Comparison of ENCODE assay signal across 8 cellular contexts in the genomic region with DNA sequence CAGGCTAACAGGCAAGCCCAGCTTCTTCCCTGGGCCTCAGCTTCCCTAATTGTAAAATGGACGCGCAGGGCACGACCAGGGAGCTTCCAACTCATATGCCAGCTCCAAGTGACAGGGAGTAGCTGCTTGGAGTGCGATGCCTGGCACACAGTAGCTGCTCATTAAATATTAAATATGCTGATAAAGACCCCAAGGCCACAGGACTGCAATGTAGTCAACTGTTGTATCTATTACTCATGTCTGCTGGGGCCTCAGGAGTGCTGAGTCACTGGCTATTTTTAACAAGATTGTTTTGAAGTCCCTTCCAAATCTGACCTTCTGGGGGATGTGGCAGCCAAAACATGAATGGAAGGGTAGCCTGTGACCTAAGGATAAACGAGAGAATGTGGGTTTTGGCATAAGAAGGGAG. TPM values are rescaled to one million over a fixed set of nuclear protein-coding genes. Genes with fewer than 3 reads are reported as not detected.
DNase-seq lines count a peak whose midpoint lies in the region; ATAC-seq and TF ChIP-seq lines count a peak whose summit lies in the region.

No MANE protein-coding gene starts in this region.

- intact Hi-C loops in gastrocnemius medialis (cut with DNase I; ENCODE audit: low total_unique reads) (no loop called here), OCI-LY7 (cut with micrococcal nuclease; ENCODE audit: unreplicated experiment) (no loop called here)

- no peak overlapping the region; the same call in 1 of the 2 replicates for H3K4me3 ChIP-seq in GM23248
- no peak overlapping the region for H3K4me3 ChIP-seq in SJCRH30
- peak overlapping the region in 2 of 4 donors; percentile 3 to 27 for H3K4me3 ChIP-seq in gastrocnemius medialis
- no peak overlapping the region for H3K4me3 ChIP-seq in OCI-LY7 (ENCODE audit: low read depth, low read length, poor library complexity, severe bottlenecking)

- POLR2A ChIA-PET in OCI-LY7 (lab: Charles Lee), result interaction anchor here (0.5 to 0.7 kb wide), 2 partner anchors 22 to 30 kb away, joined by 3 to 4 read pairs; no protein-coding TSS in a partner anchor

- WGBS in GM23248 (ENCODE audit: low coverage in 1 of 2, low lambda C conversion rate in 2 of 2, missing lambda C conversion rate in 2 of 2), 2 experiments, result 53 to 55% methylated on average over 5 of the region's 5 CpGs

- H3K4me2 ChIP-seq in GM23248 (ENCODE audit: unreplicated experiment), result peak overlapping the region; percentile 41
- H3K4me2 ChIP-seq in OCI-LY7 (ENCODE audit: low read length), result no peak overlapping the region

- in situ Hi-C loops in GM23248 (cut with MboI), result no loop called here
- in situ Hi-C loops in gastrocnemius medialis (cut with MboI; ENCODE audit: low sequenced_read_pairs in 4 of 4), result no loop called here

- H3K36me3 ChIP-seq in GM23248 (ENCODE audit: low read depth), result peaks cover 19% of the 10 kb centered on the region; the same call in 1 of the 2 replicates
- H3K36me3 ChIP-seq in SJCRH30, result peaks cover 25% of the 10 kb centered on the region
- peaks cover 0 to 22% of the 10 kb centered on the region in 2 donors for H3K36me3 ChIP-seq in gastrocnemius medialis
- peaks cover 68% of the 10 kb centered on the region for H3K36me3 ChIP-seq in OCI-LY7 (ENCODE audit: insufficient read depth, low read length)

- H3K27me3 ChIP-seq in GM23248 (replicated peaks; ENCODE audit: insufficient read depth) (no peaks in the 10 kb centered on the region), SJCRH30 (no peaks in the 10 kb centered on the region), gastrocnemius medialis (no peaks in the 10 kb centered on the region)

- no peaks in the 10 kb centered on the region for H3K9me2 ChIP-seq in GM23248 (ENCODE audit: insufficient read depth)
- no peaks in the 10 kb centered on the region for H3K9me2 ChIP-seq in OCI-LY7 (ENCODE audit: insufficient read depth, low read length)

- peaks cover 4% of the 10 kb centered on the region for H4K20me1 ChIP-seq in GM23248 (ENCODE audit: insufficient read depth)
- no peaks in the 10 kb centered on the region for H4K20me1 ChIP-seq in OCI-LY7 (ENCODE audit: insufficient read depth, low read length)

- H3K4me1 ChIP-seq in GM23248 (ENCODE audit: insufficient read depth), result peaks cover 21% of the 10 kb centered on the region
- H3K4me1 ChIP-seq in SJCRH30, result peaks cover 12% of the 10 kb centered on the region; the same call in 1 of the 2 replicates
- peaks cover 87 to 94% of the 10 kb centered on the region in 2 donors for H3K4me1 ChIP-seq in gastrocnemius medialis
- H3K4me1 ChIP-seq in OCI-LY7 (ENCODE audit: insufficient read depth, low read length, poor library complexity, severe bottlenecking), result peaks cover 24% of the 10 kb centered on the region

- H2AFZ ChIP-seq in GM23248 (no peak overlapping the region), OCI-LY7 (ENCODE audit: low read length) (no peak overlapping the region)

- peak; percentile 89 for DNase-seq in GM23248
- peak; percentile 41 to 47 for DNase-seq in SJCRH30
- DNase-seq in fibroblast of peridontal ligament (ENCODE audit: extremely low read depth), result peak; percentile 83
- peak in 1 of 2 donors; percentile 73 for DNase-seq in gastrocnemius medialis
- no peak for DNase-seq in OCI-LY7 (ENCODE audit: low spot score)
- DNase-seq in COLO668 (lab: John Stamatoyannopoulos, UW; ENCODE audit: unreplicated experiment), result no peak
- no peak for DNase-seq in T-helper 1 cell

- TF ChIP-seq CTCF in gastrocnemius medialis (IDR thresholded peaks at IDR 0.05 in 4 of 5, conservative IDR thresholded peaks at IDR 0.05 in 1 of 5) (no peak), OCI-LY7 (conservative IDR thresholded peaks at IDR 0.05; ENCODE audit: low read length) (no peak)

- CTCF ChIA-PET in OCI-LY7 (lab: Charles Lee; ENCODE audit: unreplicated experiment), result no interaction called here

- peak overlapping the region; percentile 49 for H3K27ac ChIP-seq in GM23248
- peak overlapping the region; percentile 20 for H3K27ac ChIP-seq in SJCRH30
- H3K27ac ChIP-seq in gastrocnemius medialis, result peak overlapping the region; percentile 90 to 94 (median 92)
- no peak overlapping the region for H3K27ac ChIP-seq in OCI-LY7 (ENCODE audit: low read depth, low read length, poor library complexity, severe bottlenecking)

- ATAC-seq in gastrocnemius medialis, result peak; percentile 78 to 82
- ATAC-seq in GM18873 (IDR thresholded peaks at IDR 0.05; ENCODE audit: low FRiP score, unreplicated experiment), result no peak

- no peak for TF ChIP-seq POLR2A in gastrocnemius medialis (IDR thresholded peaks at IDR 0.05)

- H3K9me3 ChIP-seq in GM23248 (ENCODE audit: low read depth) (no peaks in the 10 kb centered on the region), SJCRH30 (replicated peaks) (no peaks in the 10 kb centered on the region), gastrocnemius medialis (no peaks in the 10 kb centered on the region), OCI-LY7 (ENCODE audit: low read length) (no peaks in the 10 kb centered on the region)

- H3K79me2 ChIP-seq in GM23248 (ENCODE audit: insufficient read depth) (peaks cover 73% of the 10 kb centered on the region), OCI-LY7 (ENCODE audit: insufficient read depth, low read depth, low read length) (peaks cover 6% of the 10 kb centered on the region; the same call in 1 of the 2 replicates)

- BruUV-seq in OCI-LY7 (replicated peaks; lab: Mats Ljungman, UMichigan), result no TSS peak

- no peaks in the 10 kb centered on the region for H3F3A ChIP-seq in GM23248 (ENCODE audit: insufficient read depth)

- peak overlapping the region; percentile 52; the same call in 1 of the 2 replicates for H3K9ac ChIP-seq in GM23248

RNA-seq across cellular contexts. Expression of a gene that starts 17.7 kb away (rescaled TPM):
- 88.8 and 92.1 TPM in 2 replicates for total RNA-seq in GM23248 (2014; rRNA removed; shearing (Covaris generic))
- polyA plus RNA-seq in GM23248 (2016; fragmentation: Nextera tagmentation; extraction: Ambion mirVana), result 43.1 and 43.2 TPM in 2 replicates
- 56.3 and 57.4 TPM in 2 replicates for total RNA-seq in SJCRH30 (2014; rRNA removed; shearing (Covaris generic))
- total RNA-seq in gastrocnemius medialis, result 100 to 1,000 TPM; 112 to 228 (median 188) TPM
- 51.4 and 55.9 TPM in 2 replicates for total RNA-seq in OCI-LY7 (2014; rRNA removed; shearing (Covaris generic))
- 76.3 and 77.5 TPM in 2 replicates for total RNA-seq in OCI-LY7 (2022)

RNA-seq across cellular contexts. Expression of a gene that starts 42.7 kb away (rescaled TPM):
- total RNA-seq in GM23248 (2014; rRNA removed; shearing (Covaris generic)), result 2.4 and 3.0 TPM in 2 replicates
- polyA plus RNA-seq in GM23248 (2016; fragmentation: Nextera tagmentation; extraction: Ambion mirVana), result 4.2 and 4.4 TPM in 2 replicates
- 3.3 and 4.0 TPM in 2 replicates for total RNA-seq in SJCRH30 (2014; rRNA removed; shearing (Covaris generic))
- total RNA-seq in gastrocnemius medialis (1,000 to 10,000 TPM in 1 of 4 donors, 100 to 1,000 TPM in 3; 504 to 1,227 (median 655) TPM), OCI-LY7 (2022) (not detected in 2 replicates)
- not detected in 2 replicates for total RNA-seq in OCI-LY7 (2014; rRNA removed; shearing (Covaris generic))

Comparison
In these comparisons a context has a peak if more than half of its experiments do, and no peak if none do; other contexts are left out.
1. DNase-seq: peak in GM23248 (single experiment), SJCRH30 (2 of 2) and fibroblast of peridontal ligament (single experiment); none in OCI-LY7 (single experiment), COLO668 (single experiment) and T-helper 1 cell (0 of 5).
2. RNA of a gene that starts 42.7 kb away (total RNA-seq): 504 to 1,227 TPM in gastrocnemius medialis; 3.3 to 4.0 TPM in SJCRH30, 2.4 to 3.0 TPM in GM23248 and not detected in OCI-LY7; every median in the first group is over 100 times any median in the second.